Comparison of ENCODE assay signal across 8 cellular contexts in genomic region chr6:137827977-137828815, GRCh38. TPM values are rescaled to one million over a fixed set of nuclear protein-coding genes. Genes with fewer than 3 reads are reported as not detected.
DNase-seq lines count a peak whose midpoint lies in the region; ATAC-seq and TF ChIP-seq lines count a peak whose summit lies in the region.

No MANE protein-coding gene starts in this region.

- CTCF ChIA-PET in activated CD4-positive, alpha-beta T cell treated with anti-CD3 and anti-CD28 coated beads, Interleukin-2, amount 10 ng/mL, durations not matched to agents 7 days and 5 days (lab: Charles Lee): interaction anchor here (0.5 to 1.6 kb wide), 5 partner anchors 12 to 1141 kb away, joined by 3 to 4 read pairs (median 4); partner anchors contain the start of gene TNFAIP3

- no peaks in the 10 kb centered on the region for H3K27me3 Mint-ChIP-seq in activated CD4-positive, alpha-beta T cell treated with anti-CD3 and anti-CD28 coated beads, Interleukin-2, amount 10 ng/mL, durations not matched to agents 7 days and 5 days

- DNase-seq in activated CD4-positive, alpha-beta T cell treated with anti-CD3 and anti-CD28 coated beads, Interleukin-2, amount 10 ng/mL, durations not matched to agents 7 days and 5 days: no peak
- DNase-seq in stimulated activated CD4-positive, alpha-beta T cell treated with anti-CD3 and anti-CD28 coated beads, Interleukin-15, amount 100 ng/mL, for 48 hours (ENCODE audit: low read depth in 2 of 2): peak; percentile 49 to 54
- no peak for DNase-seq in OCI-M2 (lab: John Stamatoyannopoulos, UW; ENCODE audit: unreplicated experiment)
- no peak for DNase-seq in dorsolateral prefrontal cortex
- DNase-seq in medulla oblongata (ENCODE audit: extremely low spot score): no peak

- peaks cover 15% of the 10 kb centered on the region for H3K36me3 Mint-ChIP-seq in activated CD4-positive, alpha-beta T cell treated with anti-CD3 and anti-CD28 coated beads, Interleukin-2, amount 10 ng/mL, durations not matched to agents 7 days and 5 days (ENCODE audit: low read depth)

- intact Hi-C loops in dorsolateral prefrontal cortex (cut with DNase I): no loop called here

- POLR2A ChIA-PET in activated CD4-positive, alpha-beta T cell treated with anti-CD3 and anti-CD28 coated beads, Interleukin-2, amount 10 ng/mL, durations not matched to agents 7 days and 5 days (lab: Charles Lee): no interaction called here

- peak overlapping the region; percentile 5 for H3K4me3 Mint-ChIP-seq in activated CD4-positive, alpha-beta T cell treated with anti-CD3 and anti-CD28 coated beads, Interleukin-2, amount 10 ng/mL, durations not matched to agents 7 days and 5 days

- no peak overlapping the region for H3K4me3 ChIP-seq in dorsolateral prefrontal cortex

- H3K9me3 Mint-ChIP-seq in activated CD4-positive, alpha-beta T cell treated with anti-CD3 and anti-CD28 coated beads, Interleukin-2, amount 10 ng/mL, durations not matched to agents 7 days and 5 days: peaks cover 11% of the 10 kb centered on the region

- ATAC-seq in GM18873 (IDR thresholded peaks at IDR 0.05; ENCODE audit: low FRiP score, unreplicated experiment) (peak; percentile 42), HG02763 (IDR thresholded peaks at IDR 0.05; ENCODE audit: unreplicated experiment) (peak; percentile 59), GM18858 (IDR thresholded peaks at IDR 0.05; ENCODE audit: unreplicated experiment) (no peak)

- no peaks in the 10 kb centered on the region for H3K27me3 ChIP-seq in dorsolateral prefrontal cortex

- peak overlapping the region; percentile 83 for H3K27ac Mint-ChIP-seq in activated CD4-positive, alpha-beta T cell treated with anti-CD3 and anti-CD28 coated beads, Interleukin-2, amount 10 ng/mL, durations not matched to agents 7 days and 5 days

- H3K4me1 Mint-ChIP-seq in activated CD4-positive, alpha-beta T cell treated with anti-CD3 and anti-CD28 coated beads, Interleukin-2, amount 10 ng/mL, durations not matched to agents 7 days and 5 days: peaks cover 71% of the 10 kb centered on the region

- TF ChIP-seq CTCF in dorsolateral prefrontal cortex (IDR thresholded peaks at IDR 0.05 in 54 of 56, conservative IDR thresholded peaks at IDR 0.05 in 2 of 56; ENCODE audit: low read depth in 1 of 56, partially characterized antibody in 56 of 56): no peak

- no peak overlapping the region for H3K27ac ChIP-seq in dorsolateral prefrontal cortex

RNA-seq across cellular contexts. Expression of gene TNFAIP3, which starts 38.9 kb away (rescaled TPM):
- 10 to 100 TPM; 41.8 to 43.9 TPM for total RNA-seq in activated CD4-positive, alpha-beta T cell treated with anti-CD3 and anti-CD28 coated beads, Interleukin-2, amount 10 ng/mL, durations not matched to agents 7 days and 5 days
- total RNA-seq in dorsolateral prefrontal cortex: 10 to 100 TPM in 13 of 120 experiments, 1 to 10 TPM in 107; 1.6 to 33.7 (median 5.7) TPM

Comparison
In these comparisons a context has a peak if more than half of its experiments do, and no peak if none do; other contexts are left out.
1. DNase-seq: peak in stimulated activated CD4-positive, alpha-beta T cell treated with anti-CD3 and anti-CD28 coated beads, Interleukin-15, amount 100 ng/mL, for 48 hours (2 of 2); none in activated CD4-positive, alpha-beta T cell treated with anti-CD3 and anti-CD28 coated beads, Interleukin-2, amount 10 ng/mL, durations not matched to agents 7 days and 5 days (single experiment), OCI-M2 (single experiment), dorsolateral prefrontal cortex (0 of 10) and medulla oblongata (single experiment).